20 cellular contexts compared by ENCODE assay signal in genomic region chr2:155965415-155966070, GRCh38.
DNase-seq lines count a peak whose midpoint lies in the region; ATAC-seq and TF ChIP-seq lines count a peak whose summit lies in the region.
"Had no signal": no experiment of that assay in that cellular context is flagged by ENCODE, and none has a peak within 500 bp of the region (broad histone marks: within the 10 kb centered on the region; RNA-seq: fewer than 3 reads in every experiment).

No MANE protein-coding gene starts in this region.

- H2AFZ ChIP-seq in GM23338: no peak overlapping the region
- no peak overlapping the region for H2AFZ ChIP-seq in mammary epithelial cell (ENCODE audit: low read depth, low read length)
- H2AFZ ChIP-seq: parathyroid adenoma had no signal

- H4K20me1 ChIP-seq in GM23338 (replicated peaks; ENCODE audit: insufficient read depth): no peaks in the 10 kb centered on the region
- H4K20me1 ChIP-seq in mammary epithelial cell (ENCODE audit: insufficient read depth, low read length): no peaks in the 10 kb centered on the region

- dilution Hi-C loops in mammary epithelial cell (cut with HindIII; ENCODE audit: low sequenced_read_pairs): no loop called here

- intact Hi-C loops in mammary epithelial cell (cut with micrococcal nuclease): no loop called here
- intact Hi-C loops in spleen (cut with DNase I; ENCODE audit: low total_unique reads): no loop called here

- TF ChIP-seq CTCF in GM23338 (conservative IDR thresholded peaks at IDR 0.05; ENCODE audit: low read depth in 2 of 2) (no peak), mammary epithelial cell (conservative IDR thresholded peaks at IDR 0.05 in 1 of 2, IDR thresholded peaks at IDR 0.05 in 1 of 2; ENCODE audit: extremely low read depth in 1 of 2, insufficient read depth in 1 of 2, low read depth in 1 of 2, low read length in 2 of 2) (no peak), nephron progenitor cell (IDR thresholded peaks at IDR 0.05) (no peak), spleen (IDR thresholded peaks at IDR 0.05 in 8 of 11, conservative IDR thresholded peaks at IDR 0.05 in 3 of 11) (no peak)

- no peak overlapping the region for H3K9ac ChIP-seq in mammary epithelial cell (ENCODE audit: insufficient read depth, low read length)
- H3K9ac ChIP-seq: KMS-11, parathyroid adenoma had no signal

- peaks cover 4% of the 10 kb centered on the region; the same call in 1 of the 3 replicates for H3K9me3 Mint-ChIP-seq in GM23338
- peaks cover 8% of the 10 kb centered on the region for H3K9me3 Mint-ChIP-seq in nephron progenitor cell
- H3K9me3 Mint-ChIP-seq: stimulated activated naive CD8-positive, alpha-beta T cell treated with anti-CD3 and anti-CD28 coated beads, Interleukin-15, Interleukin-2, amounts not matched to agents 100 ng/mL and 50 ng/mL, for 24 hours had no signal

- H3K36me3 ChIP-seq in GM23338 (ENCODE audit: insufficient read depth) (no peaks in the 10 kb centered on the region), mammary epithelial cell (ENCODE audit: insufficient read depth, low read length) (no peaks in the 10 kb centered on the region), spleen (no peaks in the 10 kb centered on the region)
- H3K36me3 ChIP-seq: WERI-Rb-1 had no signal

- H3K27me3 Mint-ChIP-seq in GM23338 (ENCODE audit: insufficient read depth, low read depth, poor library complexity) (no peaks in the 10 kb centered on the region), nephron progenitor cell (ENCODE audit: low read depth, poor library complexity) (no peaks in the 10 kb centered on the region)
- H3K27me3 Mint-ChIP-seq: stimulated activated naive CD8-positive, alpha-beta T cell treated with anti-CD3 and anti-CD28 coated beads, Interleukin-15, Interleukin-2, amounts not matched to agents 100 ng/mL and 50 ng/mL, for 24 hours had no signal

- H3K4me1 Mint-ChIP-seq in GM23338: peaks cover 7% of the 10 kb centered on the region
- H3K4me1 Mint-ChIP-seq in nephron progenitor cell: peaks cover 7% of the 10 kb centered on the region

- H3K79me2 ChIP-seq in GM23338 (replicated peaks; ENCODE audit: insufficient read depth): no peaks in the 10 kb centered on the region
- no peaks in the 10 kb centered on the region for H3K79me2 ChIP-seq in mammary epithelial cell (ENCODE audit: insufficient read depth, low read length)
- H3K79me2 ChIP-seq: parathyroid adenoma had no signal

- DNase-seq in GM23338 (ENCODE audit: low spot score): peak; percentile 20
- DNase-seq in NCI-H1694 treated with DMSO at 0.1 percent for 48 hours (lab: John Stamatoyannopoulos, UW): peak; percentile 41
- DNase-seq in mammary epithelial cell: peak; percentile 76
- no peak for DNase-seq in nephron progenitor cell
- DNase-seq in activated CD4-positive, alpha-beta T cell treated with anti-CD3 and anti-CD28 coated beads for 1 hour: no peak
- DNase-seq in activated CD4-positive, alpha-beta T cell treated with anti-CD3 and anti-CD28 coated beads, Interleukin-2, amount 50 U/mL, for 4 hours: no peak
- DNase-seq in activated effector memory CD4-positive, alpha-beta T cell treated with Interleukin-2 at 50 U/mL for 16 hours: no peak
- no peak for DNase-seq in spleen
- DNase-seq: amygdala, COR-L47, left cardiac atrium, NCI-H1417 treated with DMSO at 0.1 percent for 48 hours, NCI-H510A, small intestine, WERI-Rb-1 had no signal

- H3K27me3 ChIP-seq in GM23338 (ENCODE audit: insufficient read depth): no peaks in the 10 kb centered on the region
- H3K27me3 ChIP-seq in mammary epithelial cell (ENCODE audit: insufficient read depth, low read length): no peaks in the 10 kb centered on the region
- H3K27me3 ChIP-seq in spleen (replicated peaks in 1 of 7): no peaks in the 10 kb centered on the region

- no TSS peak for BruUV-seq in mammary epithelial cell (replicated peaks; lab: Mats Ljungman, UMichigan)

- H3K27ac Mint-ChIP-seq in GM23338: peak overlapping the region; percentile 72
- H3K27ac Mint-ChIP-seq in nephron progenitor cell: peak overlapping the region; percentile 91
- H3K27ac Mint-ChIP-seq: stimulated activated naive CD8-positive, alpha-beta T cell treated with anti-CD3 and anti-CD28 coated beads, Interleukin-15, Interleukin-2, amounts not matched to agents 100 ng/mL and 50 ng/mL, for 24 hours had no signal

- no peak for ATAC-seq in GM23338
- ATAC-seq: left cardiac atrium, Panc1 had no signal

- H3K36me3 Mint-ChIP-seq in GM23338 (ENCODE audit: low read depth): peaks cover 4% of the 10 kb centered on the region; the same call in 2 of the 3 replicates
- H3K36me3 Mint-ChIP-seq in nephron progenitor cell (ENCODE audit: low read depth): peaks cover 7% of the 10 kb centered on the region

- peak overlapping the region; percentile 61 for H3K4me2 ChIP-seq in GM23338
- H3K4me2 ChIP-seq in mammary epithelial cell (ENCODE audit: insufficient read depth, low read depth, low read length): no peak overlapping the region
- H3K4me2 ChIP-seq: KMS-11 had no signal

- CTCF ChIA-PET in mammary epithelial cell (lab: Charles Lee; ENCODE audit: low non-redundant PET): no interaction called here

- WGBS in mammary epithelial cell (ENCODE audit: low coverage, missing lambda C conversion rate): 96% methylated on average over 9 of the region's 15 CpGs
- WGBS in spleen, 5 donors: 87 to 93% (median 89%) methylated on average over 12 to 15 of the region's 15 CpGs

- H3K4me1 ChIP-seq in GM23338 (ENCODE audit: insufficient read depth): no peaks in the 10 kb centered on the region
- no peaks in the 10 kb centered on the region for H3K4me1 ChIP-seq in mammary epithelial cell (ENCODE audit: insufficient read depth, low read length)
- no peaks in the 10 kb centered on the region for H3K4me1 ChIP-seq in spleen
- H3K4me1 ChIP-seq: parathyroid adenoma had no signal

- TF ChIP-seq POLR2A in spleen (IDR thresholded peaks at IDR 0.05): no peak

- peak overlapping the region; percentile 50 for H3K4me3 ChIP-seq in GM23338
- H3K4me3 ChIP-seq in mammary epithelial cell (replicated peaks in 1 of 3; ENCODE audit: insufficient read depth in 1 of 3, low read depth in 2 of 3, low read length in 3 of 3): no peak overlapping the region
- H3K4me3 ChIP-seq in spleen: no peak overlapping the region
- H3K4me3 ChIP-seq: coronary artery had no signal

- H3F3A ChIP-seq in GM23338 (replicated peaks; ENCODE audit: low read depth): no peaks in the 10 kb centered on the region

- H3K9me2 ChIP-seq in GM23338 (ENCODE audit: insufficient read depth): no peaks in the 10 kb centered on the region

- H3K9me3 ChIP-seq in mammary epithelial cell (replicated peaks; ENCODE audit: insufficient read depth, low read length): no peaks in the 10 kb centered on the region
- H3K9me3 ChIP-seq in spleen: no peaks in the 10 kb centered on the region

- H3K4me3 Mint-ChIP-seq in GM23338: no peak overlapping the region; the same call in 2 of the 3 replicates
- H3K4me3 Mint-ChIP-seq in nephron progenitor cell: peak overlapping the region; percentile 70
- H3K4me3 Mint-ChIP-seq: stimulated activated naive CD8-positive, alpha-beta T cell treated with anti-CD3 and anti-CD28 coated beads, Interleukin-15, Interleukin-2, amounts not matched to agents 100 ng/mL and 50 ng/mL, for 24 hours had no signal

- in situ Hi-C loops in mammary epithelial cell (cut with MboI; ENCODE audit: low sequenced_read_pairs in 2 of 2): no loop called here

- no peak overlapping the region for H3K27ac ChIP-seq in GM23338 (ENCODE audit: low read depth)
- H3K27ac ChIP-seq in mammary epithelial cell (ENCODE audit: insufficient read depth, low read depth, low read length): no peak overlapping the region
- H3K27ac ChIP-seq in spleen: no peak overlapping the region
- H3K27ac ChIP-seq: coronary artery, KMS-11, parathyroid adenoma, WERI-Rb-1 had no signal

TF ChIP-seq in GM23338, 12 proteins besides CTCF, POLR2A, EP300 and RAD21 (continues in another document):
- TF ChIP-seq CREB1 (CRISPR knock-in tag; IDR thresholded peaks at IDR 0.05; ENCODE audit: low read depth): no peak
- TF ChIP-seq POLR2AphosphoS5 (IDR thresholded peaks at IDR 0.05; ENCODE audit: low read depth): no peak
- TF ChIP-seq, protein P1, sequence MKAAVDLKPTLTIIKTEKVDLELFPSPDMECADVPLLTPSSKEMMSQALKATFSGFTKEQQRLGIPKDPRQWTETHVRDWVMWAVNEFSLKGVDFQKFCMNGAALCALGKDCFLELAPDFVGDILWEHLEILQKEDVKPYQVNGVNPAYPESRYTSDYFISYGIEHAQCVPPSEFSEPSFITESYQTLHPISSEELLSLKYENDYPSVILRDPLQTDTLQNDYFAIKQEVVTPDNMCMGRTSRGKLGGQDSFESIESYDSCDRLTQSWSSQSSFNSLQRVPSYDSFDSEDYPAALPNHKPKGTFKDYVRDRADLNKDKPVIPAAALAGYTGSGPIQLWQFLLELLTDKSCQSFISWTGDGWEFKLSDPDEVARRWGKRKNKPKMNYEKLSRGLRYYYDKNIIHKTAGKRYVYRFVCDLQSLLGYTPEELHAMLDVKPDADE (IDR thresholded peaks at IDR 0.05): no peak
- TF ChIP-seq EZH2 (IDR thresholded peaks at IDR 0.05; ENCODE audit: low read depth, unreplicated experiment): no peak

Comparison
In these comparisons a context has a peak if more than half of its experiments do, and no peak if none do; other contexts are left out.
1. DNase-seq: peak in GM23338 (single experiment), NCI-H1694 treated with DMSO at 0.1 percent for 48 hours (single experiment) and mammary epithelial cell (single experiment); none in nephron progenitor cell (single experiment), activated CD4-positive, alpha-beta T cell treated with anti-CD3 and anti-CD28 coated beads for 1 hour (single experiment), activated CD4-positive, alpha-beta T cell treated with anti-CD3 and anti-CD28 coated beads, Interleukin-2, amount 50 U/mL, for 4 hours (0 of 2), activated effector memory CD4-positive, alpha-beta T cell treated with Interleukin-2 at 50 U/mL for 16 hours (single experiment) and spleen (single experiment).